Comparison of ENCODE assay signal across 3 cellular contexts in the genomic region with DNA sequence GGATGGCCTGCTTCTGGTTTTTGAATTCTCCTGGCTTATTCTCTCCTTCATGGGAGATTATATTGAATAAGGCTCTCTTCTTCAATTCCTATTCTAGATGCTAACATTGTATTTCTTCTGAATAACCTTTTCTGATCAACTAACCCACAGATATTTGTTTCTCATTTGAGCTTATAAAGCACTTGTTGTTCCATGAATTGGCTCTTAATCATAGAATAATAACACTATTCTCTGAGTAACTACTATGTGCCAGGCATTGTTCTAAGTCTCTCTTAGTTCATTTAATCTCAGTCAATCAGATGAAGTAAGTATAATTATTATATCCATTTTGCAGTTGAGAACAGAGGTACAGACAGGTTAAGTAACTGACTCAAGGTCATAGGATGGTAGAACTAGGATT.
"Had no signal": no experiment of that assay in that cellular context is flagged by ENCODE, and none has a peak within 500 bp of the region (broad histone marks: within the 10 kb centered on the region; RNA-seq: fewer than 3 reads in every experiment).

No MANE protein-coding gene starts in this region.

- DNase-seq: GDM1, GF-D8 had no signal

- ATAC-seq: GM12878 had no signal

- H3K4me3 ChIP-seq: GM12878 had no signal
